1 cellular context compared by ENCODE assay signal in the genomic region with DNA sequence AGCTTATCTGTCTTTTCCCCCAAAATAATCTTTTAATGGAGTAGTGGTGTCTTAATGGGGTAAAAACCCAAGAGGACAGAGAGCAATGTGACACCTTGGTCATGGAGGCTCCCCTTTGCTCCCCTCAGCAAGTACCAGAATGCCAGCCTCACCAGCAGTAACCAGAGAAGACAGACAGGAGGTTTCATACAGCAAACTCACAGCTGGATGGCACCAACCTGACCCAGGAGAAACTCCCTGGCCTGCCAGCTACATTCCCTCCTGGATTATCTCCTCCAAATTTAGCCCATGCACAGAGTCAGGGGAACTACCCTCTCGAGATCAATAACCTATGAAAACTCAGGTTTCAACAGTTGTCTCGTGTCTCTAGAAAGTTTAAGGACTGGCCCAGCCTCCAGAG.
TF ChIP-seq lines count a peak whose summit lies in the region.

No MANE protein-coding gene starts in this region.

TF ChIP-seq in GM23338, 12 proteins besides CTCF, POLR2A, EP300 and RAD21 (continued from another document):
- TF ChIP-seq, protein P1, sequence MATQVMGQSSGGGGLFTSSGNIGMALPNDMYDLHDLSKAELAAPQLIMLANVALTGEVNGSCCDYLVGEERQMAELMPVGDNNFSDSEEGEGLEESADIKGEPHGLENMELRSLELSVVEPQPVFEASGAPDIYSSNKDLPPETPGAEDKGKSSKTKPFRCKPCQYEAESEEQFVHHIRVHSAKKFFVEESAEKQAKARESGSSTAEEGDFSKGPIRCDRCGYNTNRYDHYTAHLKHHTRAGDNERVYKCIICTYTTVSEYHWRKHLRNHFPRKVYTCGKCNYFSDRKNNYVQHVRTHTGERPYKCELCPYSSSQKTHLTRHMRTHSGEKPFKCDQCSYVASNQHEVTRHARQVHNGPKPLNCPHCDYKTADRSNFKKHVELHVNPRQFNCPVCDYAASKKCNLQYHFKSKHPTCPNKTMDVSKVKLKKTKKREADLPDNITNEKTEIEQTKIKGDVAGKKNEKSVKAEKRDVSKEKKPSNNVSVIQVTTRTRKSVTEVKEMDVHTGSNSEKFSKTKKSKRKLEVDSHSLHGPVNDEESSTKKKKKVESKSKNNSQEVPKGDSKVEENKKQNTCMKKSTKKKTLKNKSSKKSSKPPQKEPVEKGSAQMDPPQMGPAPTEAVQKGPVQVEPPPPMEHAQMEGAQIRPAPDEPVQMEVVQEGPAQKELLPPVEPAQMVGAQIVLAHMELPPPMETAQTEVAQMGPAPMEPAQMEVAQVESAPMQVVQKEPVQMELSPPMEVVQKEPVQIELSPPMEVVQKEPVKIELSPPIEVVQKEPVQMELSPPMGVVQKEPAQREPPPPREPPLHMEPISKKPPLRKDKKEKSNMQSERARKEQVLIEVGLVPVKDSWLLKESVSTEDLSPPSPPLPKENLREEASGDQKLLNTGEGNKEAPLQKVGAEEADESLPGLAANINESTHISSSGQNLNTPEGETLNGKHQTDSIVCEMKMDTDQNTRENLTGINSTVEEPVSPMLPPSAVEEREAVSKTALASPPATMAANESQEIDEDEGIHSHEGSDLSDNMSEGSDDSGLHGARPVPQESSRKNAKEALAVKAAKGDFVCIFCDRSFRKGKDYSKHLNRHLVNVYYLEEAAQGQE (IDR thresholded peaks at IDR 0.05; ENCODE audit: unreplicated experiment), result no peak
- TF ChIP-seq ZNF331 (CRISPR knock-in tag; IDR thresholded peaks at IDR 0.05; ENCODE audit: low read depth) (no peak), CREB1 (CRISPR knock-in tag; IDR thresholded peaks at IDR 0.05; ENCODE audit: low read depth) (no peak), NANOG (IDR thresholded peaks at IDR 0.05; ENCODE audit: borderline replicate concordance) (no peak)
